Comparison of ENCODE assay signal across 28 cellular contexts in the genomic region with DNA sequence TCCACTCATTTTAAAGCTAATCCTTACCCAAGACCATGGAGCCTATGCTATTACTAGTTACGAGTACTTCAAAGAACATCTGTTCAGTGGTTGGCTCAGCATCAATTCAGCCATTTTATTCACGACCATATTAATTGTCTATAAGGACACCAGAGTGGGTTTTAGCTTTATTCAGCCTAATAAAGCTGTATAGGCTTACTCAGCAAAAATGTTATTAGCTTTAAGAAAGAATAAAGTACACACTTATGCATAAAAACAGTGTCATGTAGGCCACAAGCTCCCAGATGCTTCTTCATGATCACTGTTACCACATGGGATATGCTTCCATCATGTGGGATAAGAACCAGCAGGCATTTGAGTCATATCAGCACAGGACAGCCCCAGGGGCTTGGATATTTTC.
"Had no signal": no experiment of that assay in that cellular context is flagged by ENCODE, and none has a peak within 500 bp of the region (broad histone marks: within the 10 kb centered on the region; RNA-seq: fewer than 3 reads in every experiment).

No MANE protein-coding gene starts in this region.

- H3K4me3 Mint-ChIP-seq: activated CD4-positive, alpha-beta memory T cell treated with anti-CD3 and anti-CD28 coated beads, Interleukin-2, amount 10 ng/mL, durations not matched to agents 7 days and 5 days; activated CD4-positive, alpha-beta T cell treated with anti-CD3 and anti-CD28 coated beads for 36 hours; activated CD4-positive, alpha-beta T cell treated with anti-CD3 and anti-CD28 coated beads, Interleukin-2, amount 10 ng/mL, durations not matched to agents 24 days and 14 days; activated naive CD4-positive, alpha-beta T cell treated with anti-CD3 and anti-CD28 coated beads, Interleukin-2, amount 10 ng/mL, durations not matched to agents 7 days and 5 days; activated naive CD8-positive, alpha-beta T cell treated with anti-CD3 and anti-CD28 coated beads, Interleukin-2, amount 10 ng/mL, durations not matched to agents 7 days and 5 days; activated T-cell treated with anti-CD3 and anti-CD28 coated beads, Interleukin-2, amount 50 U/mL, for 24 hours; activated T-cell treated with anti-CD3 and anti-CD28 coated beads, Interleukin-2, amount 50 U/mL, for 72 hours; brain; central memory CD8-positive, alpha-beta T cell; dendritic cell treated with granulocyte-macrophage colony-stimulating factor and Interleukin-4, amounts not matched to agents 40 ng/mL and 50 ng/mL, for 4 days; endodermal cell had no signal

- H3K9me3 Mint-ChIP-seq: activated CD4-positive, alpha-beta T cell treated with anti-CD3 and anti-CD28 coated beads, Interleukin-2, amount 10 ng/mL, durations not matched to agents 24 days and 14 days; activated T-cell treated with anti-CD3 and anti-CD28 coated beads, Interleukin-2, amount 50 U/mL, for 24 hours; dendritic cell treated with granulocyte-macrophage colony-stimulating factor and Interleukin-4, amounts not matched to agents 40 ng/mL and 50 ng/mL, for 4 days; endodermal cell had no signal

- H3K36me3 ChIP-seq: ascending aorta, heart left ventricle had no signal

- H3K4me3 ChIP-seq: ascending aorta, coronary artery, dorsolateral prefrontal cortex, heart left ventricle had no signal

- H3K27me3 Mint-ChIP-seq: activated CD4-positive, alpha-beta memory T cell treated with anti-CD3 and anti-CD28 coated beads, Interleukin-2, amount 10 ng/mL, durations not matched to agents 7 days and 5 days; activated CD4-positive, alpha-beta T cell treated with anti-CD3 and anti-CD28 coated beads for 36 hours; activated CD4-positive, alpha-beta T cell treated with anti-CD3 and anti-CD28 coated beads, Interleukin-2, amount 10 ng/mL, durations not matched to agents 24 days and 14 days; activated naive CD4-positive, alpha-beta T cell treated with anti-CD3 and anti-CD28 coated beads, Interleukin-2, amount 10 ng/mL, durations not matched to agents 7 days and 5 days; activated naive CD8-positive, alpha-beta T cell treated with anti-CD3 and anti-CD28 coated beads, Interleukin-2, amount 10 ng/mL, durations not matched to agents 7 days and 5 days; activated T-cell treated with anti-CD3 and anti-CD28 coated beads, Interleukin-2, amount 50 U/mL, for 24 hours; central memory CD8-positive, alpha-beta T cell; dendritic cell treated with granulocyte-macrophage colony-stimulating factor and Interleukin-4, amounts not matched to agents 40 ng/mL and 50 ng/mL, for 4 days had no signal

- ATAC-seq: activated CD4-positive, alpha-beta T cell treated with anti-CD3 and anti-CD28 coated beads for 36 hours; activated naive CD4-positive, alpha-beta T cell treated with anti-CD3 and anti-CD28 coated beads, Interleukin-2, amount 50 U/mL, for 72 hours; activated T-cell treated with anti-CD3 and anti-CD28 coated beads, Interleukin-2, amount 50 U/mL, for 72 hours; esophagus mucosa; heart left ventricle had no signal

- H3K36me3 Mint-ChIP-seq: activated naive CD4-positive, alpha-beta T cell treated with anti-CD3 and anti-CD28 coated beads, Interleukin-2, amount 10 ng/mL, durations not matched to agents 7 days and 5 days; activated naive CD4-positive, alpha-beta T cell treated with anti-CD3 and anti-CD28 coated beads, Interleukin-2, amount 50 U/mL, for 72 hours; activated naive CD8-positive, alpha-beta T cell treated with anti-CD3 and anti-CD28 coated beads, Interleukin-2, amount 10 ng/mL, durations not matched to agents 7 days and 5 days; brain had no signal

- H3K4me1 Mint-ChIP-seq: activated CD4-positive, alpha-beta memory T cell treated with anti-CD3 and anti-CD28 coated beads, Interleukin-2, amount 10 ng/mL, durations not matched to agents 7 days and 5 days; activated CD4-positive, alpha-beta T cell treated with anti-CD3 and anti-CD28 coated beads for 36 hours; activated CD4-positive, alpha-beta T cell treated with anti-CD3 and anti-CD28 coated beads, Interleukin-2, amount 10 ng/mL, durations not matched to agents 24 days and 14 days; activated naive CD4-positive, alpha-beta T cell treated with anti-CD3 and anti-CD28 coated beads, Interleukin-2, amount 10 ng/mL, durations not matched to agents 7 days and 5 days; activated naive CD8-positive, alpha-beta T cell treated with anti-CD3 and anti-CD28 coated beads, Interleukin-2, amount 10 ng/mL, durations not matched to agents 7 days and 5 days; brain; central memory CD8-positive, alpha-beta T cell; endodermal cell had no signal

- H3K4me1 ChIP-seq: ascending aorta, heart left ventricle had no signal

- DNase-seq: activated CD4-positive, alpha-beta memory T cell treated with anti-CD3 and anti-CD28 coated beads, Interleukin-2, amount 10 ng/mL, durations not matched to agents 7 days and 5 days; activated CD4-positive, alpha-beta T cell treated with anti-CD3 and anti-CD28 coated beads for 36 hours; activated CD4-positive, alpha-beta T cell treated with anti-CD3 and anti-CD28 coated beads, Interleukin-2, amount 10 ng/mL, durations not matched to agents 24 days and 14 days; activated CD4-positive, CD25-positive, alpha-beta regulatory T cell; activated CD4-positive, CD25-positive, alpha-beta regulatory T cell treated with anti-CD3 and anti-CD28 coated beads, Interleukin-2, amount 50 U/mL, for 72 hours; activated CD8-positive, alpha-beta memory T cell treated with anti-CD3 and anti-CD28 coated beads, Interleukin-2, amount 50 U/mL, for 48 hours; activated gamma-delta T cell; activated naive CD4-positive, alpha-beta T cell; activated naive CD4-positive, alpha-beta T cell treated with anti-CD3 and anti-CD28 coated beads, Interleukin-2, amount 10 ng/mL, durations not matched to agents 7 days and 5 days; activated naive CD8-positive, alpha-beta T cell treated with anti-CD3 and anti-CD28 coated beads, Interleukin-2, amount 10 ng/mL, durations not matched to agents 7 days and 5 days; activated T-cell treated with anti-CD3 and anti-CD28 coated beads for 4 hours; activated T-cell treated with anti-CD3 and anti-CD28 coated beads, Interleukin-2, amount 50 U/mL, for 24 hours; activated T-cell treated with anti-CD3 and anti-CD28 coated beads, Interleukin-2, amount 50 U/mL, for 72 hours; dorsolateral prefrontal cortex; effector memory CD4-positive, alpha-beta T cell; endodermal cell; glutamatergic neuron; heart left ventricle; T-helper 2 cell had no signal

- H3K27ac Mint-ChIP-seq: activated CD4-positive, alpha-beta memory T cell treated with anti-CD3 and anti-CD28 coated beads, Interleukin-2, amount 10 ng/mL, durations not matched to agents 7 days and 5 days; activated CD4-positive, alpha-beta T cell treated with anti-CD3 and anti-CD28 coated beads for 36 hours; activated CD4-positive, alpha-beta T cell treated with anti-CD3 and anti-CD28 coated beads, Interleukin-2, amount 10 ng/mL, durations not matched to agents 24 days and 14 days; activated naive CD4-positive, alpha-beta T cell treated with anti-CD3 and anti-CD28 coated beads, Interleukin-2, amount 10 ng/mL, durations not matched to agents 7 days and 5 days; activated naive CD4-positive, alpha-beta T cell treated with anti-CD3 and anti-CD28 coated beads, Interleukin-2, amount 50 U/mL, for 72 hours; activated naive CD8-positive, alpha-beta T cell treated with anti-CD3 and anti-CD28 coated beads, Interleukin-2, amount 10 ng/mL, durations not matched to agents 7 days and 5 days; activated T-cell treated with anti-CD3 and anti-CD28 coated beads, Interleukin-2, amount 50 U/mL, for 24 hours; activated T-cell treated with anti-CD3 and anti-CD28 coated beads, Interleukin-2, amount 50 U/mL, for 72 hours; brain; dendritic cell treated with granulocyte-macrophage colony-stimulating factor and Interleukin-4, amounts not matched to agents 40 ng/mL and 50 ng/mL, for 4 days; endodermal cell had no signal

- H3K9me3 ChIP-seq: ascending aorta had no signal

- H3K27ac ChIP-seq: ascending aorta, coronary artery, dorsolateral prefrontal cortex, heart left ventricle had no signal

- H3K27me3 ChIP-seq: ascending aorta, dorsolateral prefrontal cortex, heart left ventricle had no signal

- FAIRE-seq: bronchial epithelial cell, frontal cortex had no signal
